ENCODE assay signal across 29 cellular contexts in the genomic region with DNA sequence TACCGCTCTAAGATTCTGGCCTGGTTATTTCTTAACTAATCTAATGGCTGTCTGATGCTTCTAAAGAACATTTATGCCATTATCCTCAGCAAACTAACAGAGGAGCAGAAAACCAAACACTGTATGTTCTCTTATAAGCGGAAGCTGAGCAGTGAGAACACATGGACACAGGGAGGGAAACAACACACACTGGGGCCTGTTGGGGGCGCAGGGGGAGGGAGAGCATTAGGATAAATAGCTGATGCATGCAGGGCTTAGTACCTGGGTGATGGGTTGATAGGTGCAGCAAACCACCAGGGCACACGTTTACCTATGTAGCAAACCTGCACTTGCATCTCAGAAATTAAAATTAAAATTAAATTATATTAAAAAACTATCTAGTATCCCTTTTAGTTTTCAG.
"Had no signal": no experiment of that assay in that cellular context is flagged by ENCODE, and none has a peak within 500 bp of the region (broad histone marks: within the 10 kb centered on the region; RNA-seq: fewer than 3 reads in every experiment).

No MANE protein-coding gene starts in this region.

- H3K9me3 ChIP-seq: esophagus squamous epithelium, left ventricle myocardium inferior, pancreas, prostate gland, vagina had no signal

- H3K4me3 ChIP-seq: esophagus squamous epithelium, left ventricle myocardium inferior, lung, pancreas, prostate gland, smooth muscle cell, vagina had no signal

- H3K4me1 ChIP-seq: left ventricle myocardium inferior, pancreas, prostate gland, vagina had no signal

- H3K27me3 ChIP-seq: vagina had no signal

- ATAC-seq: activated CD4-positive, CD25-positive, alpha-beta regulatory T cell treated with anti-CD3 and anti-CD28 coated beads, Interleukin-2, amount 50 U/mL, for 24 hours; pancreas; stimulated activated memory B cell treated with anti-CD40 and anti-IgM and Interleukin-4, amounts not matched to agents 10 μg/mL and 1 μg/mL and 100 μg/mL, for 72 hours; stimulated activated naive CD8-positive, alpha-beta T cell treated with anti-CD3 and anti-CD28 coated beads, Interleukin-15, amount 100 ng/mL, for 72 hours; T-cell had no signal

- H3K27me3 Mint-ChIP-seq: naive B cell; stimulated activated memory B cell treated with anti-CD40 and anti-IgM and Interleukin-4, amounts not matched to agents 10 μg/mL and 1 μg/mL and 100 μg/mL, for 72 hours; stimulated activated naive CD8-positive, alpha-beta T cell treated with anti-CD3 and anti-CD28 coated beads, Interleukin-15, amount 100 ng/mL, for 72 hours; T-cell; type B pancreatic cell had no signal

- H3K4me3 Mint-ChIP-seq: activated T-helper 1 cell treated with anti-CD3 and anti-CD28 coated beads, Interleukin-12 subunit alpha, Interleukin-12 subunit beta, Interleukin-2, Interleukin-4 antibody, amounts not matched to agents 30 ng/mL and 10 ng/mL and 1 ng/mL, durations not matched to agents 14 hours and 24 hours and 36 hours; naive B cell; stimulated activated memory B cell treated with anti-CD40 and anti-IgM and Interleukin-4, amounts not matched to agents 10 μg/mL and 1 μg/mL and 100 μg/mL, for 72 hours; stimulated activated naive CD8-positive, alpha-beta T cell treated with anti-CD3 and anti-CD28 coated beads, Interleukin-15, amount 100 ng/mL, for 72 hours; T-cell; type B pancreatic cell had no signal

- H3K9me3 Mint-ChIP-seq: activated T-helper 1 cell treated with anti-CD3 and anti-CD28 coated beads, Interleukin-12 subunit alpha, Interleukin-12 subunit beta, Interleukin-2, Interleukin-4 antibody, amounts not matched to agents 30 ng/mL and 10 ng/mL and 1 ng/mL, durations not matched to agents 14 hours and 24 hours and 36 hours had no signal

- H3K27ac ChIP-seq: epithelial cell of prostate, esophagus squamous epithelium, left ventricle myocardium inferior, pancreas, prostate gland, vagina had no signal

- DNase-seq: activated CD4-positive, alpha-beta T cell treated with anti-CD3 and anti-CD28 coated beads for 48 hours; activated CD4-positive, alpha-beta T cell treated with anti-CD3 and anti-CD28 coated beads, Interleukin-2, amount 50 U/mL, for 48 hours; activated CD8-positive, alpha-beta memory T cell treated with anti-CD3 and anti-CD28 coated beads, Interleukin-2, amount 50 U/mL, for 4 hours; activated effector memory CD4-positive, alpha-beta T cell treated with anti-CD3 and anti-CD28 coated beads, Interleukin-2, amount 50 U/mL, for 16 hours; activated naive CD4-positive, alpha-beta T cell treated with anti-CD3 and anti-CD28 coated beads, Interleukin-2, amount 50 U/mL, for 16 hours; activated T-cell treated with anti-CD3 and anti-CD28 coated beads, Interleukin-2, amount 50 U/mL, for 1 hour; amniotic stem cell; caudate nucleus; esophagus squamous epithelium; foreskin melanocyte; left ventricle myocardium inferior; naive B cell; nucleus accumbens; pancreas; stimulated activated CD4-positive, alpha-beta T cell treated with anti-CD3 and anti-CD28 coated beads, Interleukin-1b, Interleukin-23, amount 100 ng/mL, for 48 hours; stimulated activated CD4-positive, alpha-beta T cell treated with anti-CD3 and anti-CD28 coated beads, Interleukin-4, amount 100 ng/mL, for 4 hours; stimulated activated CD8-positive, alpha-beta memory T cell treated with anti-CD3 and anti-CD28 coated beads, Interleukin-4, amount 100 ng/mL, for 48 hours; stimulated activated naive CD8-positive, alpha-beta T cell treated with anti-CD3 and anti-CD28 coated beads, Interleukin-15, amount 100 ng/mL, for 72 hours; substantia nigra; T-cell had no signal

- H3K36me3 Mint-ChIP-seq: naive B cell; stimulated activated memory B cell treated with anti-CD40 and anti-IgM and Interleukin-4, amounts not matched to agents 10 μg/mL and 1 μg/mL and 100 μg/mL, for 72 hours; type B pancreatic cell had no signal

- H3K36me3 ChIP-seq: esophagus squamous epithelium, left ventricle myocardium inferior, pancreas, prostate gland, vagina had no signal

- H3K27ac Mint-ChIP-seq: activated T-helper 1 cell treated with anti-CD3 and anti-CD28 coated beads, Interleukin-12 subunit alpha, Interleukin-12 subunit beta, Interleukin-2, Interleukin-4 antibody, amounts not matched to agents 30 ng/mL and 10 ng/mL and 1 ng/mL, durations not matched to agents 14 hours and 24 hours and 36 hours; naive B cell; stimulated activated memory B cell treated with anti-CD40 and anti-IgM and Interleukin-4, amounts not matched to agents 10 μg/mL and 1 μg/mL and 100 μg/mL, for 72 hours; stimulated activated naive CD8-positive, alpha-beta T cell treated with anti-CD3 and anti-CD28 coated beads, Interleukin-15, amount 100 ng/mL, for 72 hours; T-cell; type B pancreatic cell had no signal

- H3K4me2 ChIP-seq: smooth muscle cell had no signal

- H3K4me1 Mint-ChIP-seq: naive B cell; stimulated activated memory B cell treated with anti-CD40 and anti-IgM and Interleukin-4, amounts not matched to agents 10 μg/mL and 1 μg/mL and 100 μg/mL, for 72 hours; T-cell had no signal
